ENCODE assay signal across 2 cellular contexts in genomic region chr14:61720302-61720677, GRCh38.
A peak's percentile ranks its signal among the peaks of the same experiment; 100 is the strongest.
TF ChIP-seq lines count a peak whose summit lies in the region.

No MANE protein-coding gene starts in this region.

TF ChIP-seq in A549, 52 proteins besides CTCF, POLR2A, EP300 and RAD21:
- no peak for TF ChIP-seq RCOR1 (IDR thresholded peaks at IDR 0.05; ENCODE audit: low read depth, low read length)
- no peak for TF ChIP-seq NR3C1 (IDR thresholded peaks at IDR 0.05)
- TF ChIP-seq POLR2AphosphoS2 (conservative IDR thresholded peaks at IDR 0.05; ENCODE audit: low read length): no peak
- no peak for TF ChIP-seq ESRRA (IDR thresholded peaks at IDR 0.05; ENCODE audit: borderline replicate concordance, low read length)
- no peak for TF ChIP-seq SMC3 (IDR thresholded peaks at IDR 0.05)
- no peak for TF ChIP-seq ZNF302 (CRISPR knock-in tag; IDR thresholded peaks at IDR 0.05)
- no peak for TF ChIP-seq MAX (IDR thresholded peaks at IDR 0.05)
- no peak; a peak in 1 of 5 replicates for TF ChIP-seq JUN (IDR thresholded peaks at IDR 0.05)
- no peak for TF ChIP-seq HOXB13 (CRISPR knock-in tag; IDR thresholded peaks at IDR 0.05; ENCODE audit: low read depth)
- TF ChIP-seq ZSCAN20 (CRISPR knock-in tag; IDR thresholded peaks at IDR 0.05): no peak
- TF ChIP-seq TP53 (CRISPR knock-in tag; IDR thresholded peaks at IDR 0.05): no peak
- no peak for TF ChIP-seq MYC (IDR thresholded peaks at IDR 0.05; ENCODE audit: borderline replicate concordance, low read length)
- no peak for TF ChIP-seq PBX3 (IDR thresholded peaks at IDR 0.05)
- TF ChIP-seq GATA3 (IDR thresholded peaks at IDR 0.05; ENCODE audit: borderline replicate concordance): no peak
- TF ChIP-seq CHD4 (IDR thresholded peaks at IDR 0.05; ENCODE audit: borderline replicate concordance): no peak
- no peak for TF ChIP-seq CHD2 (IDR thresholded peaks at IDR 0.05; ENCODE audit: low read length, partially characterized antibody)

TF ChIP-seq in HepG2, 621 proteins besides CTCF, POLR2A, EP300 and RAD21:
- TF ChIP-seq RBM22 (optimal IDR thresholded peaks at IDR 0.05; ENCODE audit: low read length): peak; percentile 49
- no peak for TF ChIP-seq HINFP (CRISPR knock-in tag; IDR thresholded peaks at IDR 0.05; ENCODE audit: low read depth)
- no peak for TF ChIP-seq ZNF263 (CRISPR knock-in tag; IDR thresholded peaks at IDR 0.05)
